Comparison of ENCODE assay signal across 9 cellular contexts in genomic region chr18:48488388-48488850, GRCh38. TPM values are rescaled to one million over a fixed set of nuclear protein-coding genes. Genes with fewer than 3 reads are reported as not detected.
DNase-seq lines count a peak whose midpoint lies in the region; ATAC-seq, FAIRE-seq and TF ChIP-seq lines count a peak whose summit lies in the region.
"Had no signal": no experiment of that assay in that cellular context is flagged by ENCODE, and none has a peak within 500 bp of the region (broad histone marks: within the 10 kb centered on the region; RNA-seq: fewer than 3 reads in every experiment).

No MANE protein-coding gene starts in this region.

- CTCF ChIA-PET in A549 (lab: Yijun Ruan, JAX) = interaction anchor here (0.6 to 5.1 kb wide), 4 partner anchors 13 to 1272 kb away, joined by 3 to 40 read pairs (median 3); no protein-coding TSS in a partner anchor

- no peak for FAIRE-seq in A549 (lab: Jason Lieb, UNC)

- ATAC-seq in A549 (peak; percentile 96 to 98), left lung (peak; percentile 90), GM21360 (IDR thresholded peaks at IDR 0.05; ENCODE audit: unreplicated experiment) (no peak)

- TF ChIP-seq POLR2A in A549 (IDR thresholded peaks at IDR 0.05; ENCODE audit: low read length) = no peak

- DNase-seq in A549 (ENCODE audit: low read depth in 1 of 2, low spot score in 1 of 2) = peak; percentile 50 to 81
- DNase-seq in LoVo (ENCODE audit: low spot score) = peak; percentile 83
- peak; percentile 92 for DNase-seq in coronary artery (ENCODE audit: low spot score)
- peak in 1 of 2 donors; percentile 74 for DNase-seq in left lung
- DNase-seq in NCI-H128 (lab: John Stamatoyannopoulos, UW; ENCODE audit: unreplicated experiment) = no peak
- DNase-seq in NCI-H510A (lab: John Stamatoyannopoulos, UW) = no peak
- no peak for DNase-seq in GM19238 (ENCODE audit: insufficient read length, low spot score)

- TF ChIP-seq CTCF in A549 (IDR thresholded peaks at IDR 0.05) = no peak
- TF ChIP-seq CTCF in coronary artery (IDR thresholded peaks at IDR 0.05) = no peak
- TF ChIP-seq CTCF in left lung (IDR thresholded peaks at IDR 0.05) = no peak

- H3K36me3 ChIP-seq in left lung = no peaks in the 10 kb centered on the region
- H3K36me3 ChIP-seq: BLaER1 had no signal

- H3K27me3 ChIP-seq in left lung = no peaks in the 10 kb centered on the region
- H3K27me3 ChIP-seq: BLaER1 had no signal

- no peak for TF ChIP-seq RAD21 in A549 (conservative IDR thresholded peaks at IDR 0.05 in 1 of 2, IDR thresholded peaks at IDR 0.05 in 1 of 2)

- peak in 1 of 2 experiments; percentile 29; a peak in 2 of 5 replicates for TF ChIP-seq EP300 in A549 (IDR thresholded peaks at IDR 0.05)

- H3K4me1 ChIP-seq in A549 (peaks cover 42% of the 10 kb centered on the region), left lung (peaks cover 0 to 3% of the 10 kb centered on the region in 2 donors)
- H3K4me1 ChIP-seq: BLaER1 had no signal

- 0% methylated on average over 3 of the region's 3 CpGs for WGBS in A549 (ENCODE audit: missing lambda C conversion rate)

- H3K27ac ChIP-seq in A549 = peak overlapping the region; percentile 75 to 87
- H3K27ac ChIP-seq in coronary artery = peak overlapping the region in 1 of 2 donors; percentile 63
- H3K27ac ChIP-seq in left lung = no peak overlapping the region
- H3K27ac ChIP-seq: BLaER1 had no signal

- H3K9me3 ChIP-seq in A549 (0 out of 3 replicates have a peak, but pooled peaks cover 7% of the 10 kb centered on the region), left lung (no peaks in the 10 kb centered on the region)
- H3K9me3 ChIP-seq: BLaER1 had no signal

- H3K4me3 ChIP-seq in A549 = no peak overlapping the region
- H3K4me3 ChIP-seq in coronary artery = no peak overlapping the region
- H3K4me3 ChIP-seq in left lung = no peak overlapping the region
- H3K4me3 ChIP-seq: BLaER1 had no signal

- POLR2A ChIA-PET in A549 (lab: Yijun Ruan, JAX) = no interaction called here

- peak overlapping the region; percentile 61 for H3K4me2 ChIP-seq in A549
- H3K4me2 ChIP-seq: BLaER1 had no signal

- intact Hi-C loops in left lung (cut with DNase I) = no loop called here

TF ChIP-seq in A549, 52 proteins besides CTCF, POLR2A, EP300 and RAD21:
- TF ChIP-seq MAFK (IDR thresholded peaks at IDR 0.05; ENCODE audit: partially characterized antibody) = peak; percentile 73
- peak; percentile 52 for TF ChIP-seq JUNB (IDR thresholded peaks at IDR 0.05)
- TF ChIP-seq CHD2 (IDR thresholded peaks at IDR 0.05; ENCODE audit: low read length, partially characterized antibody) = no peak
- TF ChIP-seq MAX (IDR thresholded peaks at IDR 0.05) = peak; percentile 66
- TF ChIP-seq JUN (IDR thresholded peaks at IDR 0.05) = peak in 1 of 2 experiments; percentile 53; a peak in 1 of 5 replicates
- peak in 1 of 2 experiments; percentile 43; a peak in 1 of 4 replicates for TF ChIP-seq CEBPB (IDR thresholded peaks at IDR 0.05)
- TF ChIP-seq HOXA7 (CRISPR knock-in tag; IDR thresholded peaks at IDR 0.05) = no peak
- peak; percentile 86 for TF ChIP-seq GATA3 (IDR thresholded peaks at IDR 0.05; ENCODE audit: borderline replicate concordance)
- no peak; the same call in 1 of the 2 replicates for TF ChIP-seq FOSL2 (IDR thresholded peaks at IDR 0.05)
- peak; percentile 75 for TF ChIP-seq FOSL2 (CRISPR knock-in tag; IDR thresholded peaks at IDR 0.05)

RNA-seq across cellular contexts. Expression of gene CTIF, which starts 50.4 kb away (rescaled TPM):
- polyA plus RNA-seq in A549 (2011; rRNA removed) (14.6 and 17.0 TPM in 2 replicates), A549 (2017; fragmentation: RNase III; extraction: RNeasy Plus Mini Kit Qiagen cat#74134 plus additional on column Dnase treatment) (23.0 to 30.0 TPM (median 24.7 TPM) in 3 replicates)
- polyA plus RNA-seq in A549 (2012; cell fraction: cytosol; rRNA removed) = 12.5 and 15.6 TPM in 2 replicates
- polyA plus RNA-seq in A549 (2012; cell fraction: nucleus; rRNA removed) = 55.4 and 60.4 TPM in 2 replicates
- 18.0 and 26.5 TPM in 2 replicates for polyA minus RNA-seq in A549 (2011; rRNA and poly(A)+ RNA removed)
- 10 to 100 TPM; 37.1 to 46.1 TPM for total RNA-seq in left lung

Comparison
In these comparisons a context has a peak if more than half of its experiments do, and no peak if none do; other contexts are left out.
1. DNase-seq: peak in A549 (2 of 2), LoVo (single experiment) and coronary artery (single experiment); none in NCI-H128 (single experiment), NCI-H510A (single experiment) and GM19238 (single experiment).
2. H3K27ac ChIP-seq: peak in A549 (2 of 2); none in left lung (0 of 2).